ENCODE assay signal across 1 cellular context in the genomic region with DNA sequence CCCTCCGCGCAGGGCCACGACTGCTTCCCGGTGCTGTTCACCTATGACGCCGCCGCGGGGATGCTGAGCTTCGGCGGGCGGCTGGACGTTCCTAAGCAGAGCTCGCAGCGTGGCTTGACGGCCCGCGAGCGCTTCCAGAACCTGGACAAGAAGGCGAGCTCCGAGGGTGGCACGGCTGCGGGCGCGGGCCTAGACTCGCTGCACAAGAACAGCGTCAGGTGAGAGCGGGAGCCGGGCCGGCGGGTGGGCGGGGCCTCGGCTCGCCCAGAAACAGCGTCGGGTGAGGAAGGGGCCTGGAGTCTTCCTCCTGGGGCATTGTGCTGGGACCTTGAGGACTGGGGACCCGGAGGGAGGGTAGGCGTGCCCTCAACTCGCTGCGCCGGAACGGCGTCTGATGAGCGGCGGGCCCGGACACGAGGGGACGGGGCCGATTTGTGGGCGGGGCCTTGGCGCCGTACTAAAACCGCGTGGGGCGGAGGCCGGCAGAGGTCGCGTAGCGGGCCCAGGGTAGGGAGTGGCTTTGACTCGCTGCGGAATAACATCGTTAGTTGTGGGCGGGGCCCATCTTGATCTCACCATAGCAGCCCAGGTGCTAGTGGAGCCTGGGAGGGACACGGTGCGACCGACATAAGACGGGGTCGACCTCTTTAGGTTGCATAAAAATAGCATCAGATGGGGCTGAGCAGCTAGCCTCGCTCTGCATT.
TF ChIP-seq lines count a peak whose summit lies in the region.

No MANE protein-coding gene starts in this region.

TF ChIP-seq in HEK293, 187 proteins besides CTCF, POLR2A, EP300 and RAD21:
- TF ChIP-seq ZNF223 (tag by site-specific recombination; IDR thresholded peaks at IDR 0.05): no peak
- TF ChIP-seq ZNF544 (tag by site-specific recombination; IDR thresholded peaks at IDR 0.05): no peak
- TF ChIP-seq KLF1 (tag by site-specific recombination; IDR thresholded peaks at IDR 0.05): peak; percentile 28; the same call in 1 of the 2 replicates
- peak; percentile 39; the same call in 1 of the 2 replicates for TF ChIP-seq KLF9 (tag by site-specific recombination; IDR thresholded peaks at IDR 0.05; ENCODE audit: low read depth)
- no peak for TF ChIP-seq ZNF221 (tag by site-specific recombination; IDR thresholded peaks at IDR 0.05; ENCODE audit: borderline replicate concordance)
- 0 out of 2 replicates have a peak, but pooled peaks have one; percentile 24 for TF ChIP-seq ZNF10 (tag by site-specific recombination; IDR thresholded peaks at IDR 0.05)
- no peak for TF ChIP-seq ZNF704 (tag by site-specific recombination; IDR thresholded peaks at IDR 0.05)
